9 cellular contexts compared by ENCODE assay signal in the genomic region with DNA sequence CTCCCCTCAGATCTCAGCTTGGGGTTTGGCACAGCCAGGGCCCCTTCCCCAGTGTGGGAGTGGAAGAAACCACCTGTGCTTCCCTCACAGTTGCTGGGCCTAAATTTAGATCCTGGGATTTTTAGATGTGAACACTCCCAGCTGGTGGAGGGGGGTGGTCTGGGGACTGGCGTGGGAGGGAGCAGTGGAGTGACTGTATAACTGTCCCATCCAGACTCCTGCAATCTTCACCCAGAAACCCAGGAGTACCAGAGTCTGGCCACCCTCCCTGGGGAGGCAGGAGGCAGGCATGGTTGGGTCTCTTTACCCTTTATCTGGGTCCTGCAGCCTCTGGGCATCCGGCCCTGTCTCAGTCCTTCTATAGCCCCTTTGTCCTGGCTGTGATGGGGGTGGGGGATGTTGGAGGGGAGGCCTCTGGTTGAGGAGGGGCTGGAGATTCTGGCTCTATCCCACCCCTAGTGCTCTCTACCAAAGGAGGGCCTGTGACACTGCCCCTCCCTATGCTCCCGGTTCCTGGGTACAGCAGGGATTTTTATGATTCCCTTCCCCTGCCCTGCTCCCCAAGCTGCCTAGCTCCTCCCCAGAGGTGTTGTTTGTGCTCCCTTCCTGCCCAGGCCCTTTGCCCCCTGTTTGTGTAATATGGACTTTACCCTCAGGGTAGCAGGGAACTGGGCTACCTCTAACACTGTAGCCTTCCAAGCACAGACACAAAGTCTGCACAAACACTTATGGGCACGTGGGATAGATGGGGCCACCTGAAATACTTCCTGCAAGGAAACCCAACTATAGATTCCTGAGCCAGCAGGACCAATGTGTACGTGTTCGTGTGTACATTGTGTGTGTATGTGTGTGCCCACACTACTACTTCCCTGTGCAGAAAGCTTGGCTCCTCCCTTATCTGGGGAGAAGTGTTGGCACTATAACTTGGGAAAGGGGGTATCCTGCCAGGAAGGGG. TPM values are rescaled to one million over a fixed set of nuclear protein-coding genes. Genes with fewer than 3 reads are reported as not detected.
DNase-seq lines count a peak whose midpoint lies in the region; ATAC-seq and TF ChIP-seq lines count a peak whose summit lies in the region.
"Had no signal": no experiment of that assay in that cellular context is flagged by ENCODE, and none has a peak within 500 bp of the region (broad histone marks: within the 10 kb centered on the region; RNA-seq: fewer than 3 reads in every experiment).

No MANE protein-coding gene starts in this region.

- peak; percentile 27 for DNase-seq in GM23338 (ENCODE audit: low spot score)
- peak; percentile 95 for DNase-seq in left lobe of liver (ENCODE audit: low spot score)
- DNase-seq in sigmoid colon, result peak; percentile 56
- DNase-seq in NCI-H1105 (lab: John Stamatoyannopoulos, UW), result no peak
- no peak for DNase-seq in NCI-H446 (lab: John Stamatoyannopoulos, UW)
- DNase-seq in NCI-H345 treated with DMSO at 0.1 percent for 48 hours (lab: John Stamatoyannopoulos, UW; ENCODE audit: unreplicated experiment), result no peak

- H3K4me1 ChIP-seq in GM23338 (ENCODE audit: insufficient read depth) (peaks cover 22% of the 10 kb centered on the region), sigmoid colon (peaks cover 0 to 22% (median 18%) of the 10 kb centered on the region in 4 donors)

- TF ChIP-seq POLR2A in sigmoid colon (IDR thresholded peaks at IDR 0.05), result peak in 1 of 2 donors; percentile 51

- H4K20me1 ChIP-seq in GM23338 (replicated peaks; ENCODE audit: insufficient read depth), result peaks cover 21% of the 10 kb centered on the region

- peaks cover 30% of the 10 kb centered on the region for H3K79me2 ChIP-seq in GM23338 (replicated peaks; ENCODE audit: insufficient read depth)

- no peaks in the 10 kb centered on the region for H3K27me3 ChIP-seq in GM23338 (ENCODE audit: insufficient read depth)
- H3K27me3 ChIP-seq in sigmoid colon, result peaks cover 0 to 14% (median 3%) of the 10 kb centered on the region in 3 donors

- peak overlapping the region; percentile 84 for H3K4me3 ChIP-seq in GM23338
- peak overlapping the region; percentile 37 to 58 (median 46) for H3K4me3 ChIP-seq in sigmoid colon

- H3K9me3 ChIP-seq in sigmoid colon, result no peaks in the 10 kb centered on the region
- H3K9me3 ChIP-seq: neutrophil had no signal

- intact Hi-C loops in sigmoid colon (cut with DNase I), result loop anchor here (5.0 kb wide), 1 partner anchor 34 kb away; no protein-coding TSS in a partner anchor

- H3K4me3 Mint-ChIP-seq in GM23338, result peak overlapping the region; percentile 90
- H3K4me3 Mint-ChIP-seq in brain, result peak overlapping the region in 4 of 5 experiments; percentile 79 to 88 (median 86)

- no peaks in the 10 kb centered on the region for H3K9me2 ChIP-seq in GM23338 (ENCODE audit: insufficient read depth)

- TF ChIP-seq EP300 in sigmoid colon (IDR thresholded peaks at IDR 0.05), result no peak

- H3K27ac Mint-ChIP-seq in GM23338 (no peak overlapping the region; the same call in 1 of the 2 replicates), brain (peak overlapping the region in 3 of 5 experiments; percentile 73 to 93 (median 88))

- H3K36me3 Mint-ChIP-seq in GM23338 (ENCODE audit: low read depth) (peaks cover 36% of the 10 kb centered on the region), brain (no peaks in the 10 kb centered on the region)

- peak overlapping the region; percentile 93 for H3K4me2 ChIP-seq in GM23338

- H3F3A ChIP-seq in GM23338 (replicated peaks; ENCODE audit: low read depth), result 0 out of 2 replicates have a peak, but pooled peaks cover 14% of the 10 kb centered on the region

- TF ChIP-seq CTCF in GM23338 (conservative IDR thresholded peaks at IDR 0.05; ENCODE audit: low read depth in 2 of 2) (no peak), brain (conservative IDR thresholded peaks at IDR 0.05) (no peak), sigmoid colon (IDR thresholded peaks at IDR 0.05) (no peak)

- H2AFZ ChIP-seq in GM23338, result no peak overlapping the region

- 10 to 59% methylated on average over 6 of the region's 6 CpGs for WGBS in sigmoid colon, 2 donors

- H3K27me3 Mint-ChIP-seq in GM23338 (ENCODE audit: insufficient read depth, low read depth, poor library complexity), result peaks cover 8% of the 10 kb centered on the region
- H3K27me3 Mint-ChIP-seq in brain, result peaks cover 74% of the 10 kb centered on the region

- H3K4me1 Mint-ChIP-seq in GM23338 (peaks cover 38% of the 10 kb centered on the region), brain (peaks cover 13% of the 10 kb centered on the region)

- peaks cover 2% of the 10 kb centered on the region; the same call in 1 of the 3 replicates for H3K9me3 Mint-ChIP-seq in GM23338
- peaks cover 0 to 5% (median 0%) of the 10 kb centered on the region in 5 experiments for H3K9me3 Mint-ChIP-seq in brain

- no peak for ATAC-seq in GM23338
- peak; percentile 51 for ATAC-seq in left lobe of liver
- no peak for ATAC-seq in HG02973 (IDR thresholded peaks at IDR 0.05; ENCODE audit: unreplicated experiment)

- H3K36me3 ChIP-seq in GM23338 (ENCODE audit: insufficient read depth), result 0 out of 2 replicates have a peak, but pooled peaks cover 11% of the 10 kb centered on the region
- H3K36me3 ChIP-seq in sigmoid colon, result no peaks in the 10 kb centered on the region
- H3K36me3 ChIP-seq: neutrophil had no signal

- peak overlapping the region; percentile 98; the same call in 1 of the 2 replicates for H3K27ac ChIP-seq in GM23338 (ENCODE audit: low read depth)
- H3K27ac ChIP-seq in sigmoid colon, result peak overlapping the region in 2 of 4 donors; percentile 75 to 76
- H3K27ac ChIP-seq: neutrophil had no signal

RNA-seq across cellular contexts. Expression of a gene that starts 1.7 kb away (rescaled TPM):
- total RNA-seq in GM23338 (2014; rRNA removed; shearing (Covaris generic)), result 44.4 and 54.4 TPM in 2 replicates
- polyA plus RNA-seq in GM23338 (2016; fragmentation: Nextera tagmentation; extraction: Ambion mirVana), result 21.0 and 23.3 TPM in 2 replicates
- 23.5 TPM for polyA plus RNA-seq in brain (ENCODE audit: insufficient read depth, low read depth, low replicate concordance)
- total RNA-seq in left lobe of liver, result 93.2 TPM
- total RNA-seq in sigmoid colon, result 10 to 100 TPM; 10.2 to 21.4 (median 19.0) TPM
- 10 to 100 TPM; 31.8 to 69.8 (median 37.0) TPM for polyA plus RNA-seq in sigmoid colon

RNA-seq across cellular contexts. Expression of a gene that starts 22.7 kb away (rescaled TPM):
- 231 and 237 TPM in 2 replicates for total RNA-seq in GM23338 (2014; rRNA removed; shearing (Covaris generic))
- polyA plus RNA-seq in GM23338 (2016; fragmentation: Nextera tagmentation; extraction: Ambion mirVana) (349 and 373 TPM in 2 replicates), brain (ENCODE audit: insufficient read depth, low read depth, low replicate concordance) (169 TPM), sigmoid colon (100 to 1,000 TPM in 1 of 3 donors, 10 to 100 TPM in 2; 68.4 to 136 (median 73.9) TPM)
- total RNA-seq in left lobe of liver (32.3 TPM), sigmoid colon (100 to 1,000 TPM in 3 of 4 donors, 10 to 100 TPM in 1; 52.9 to 157 (median 110) TPM)

RNA-seq across cellular contexts. Expression of a gene that starts 34.8 kb away (rescaled TPM):
- 1,633 and 2,039 TPM in 2 replicates for total RNA-seq in GM23338 (2014; rRNA removed; shearing (Covaris generic))
- polyA plus RNA-seq in GM23338 (2016; fragmentation: Nextera tagmentation; extraction: Ambion mirVana) (3,858 and 3,875 TPM in 2 replicates), brain (ENCODE audit: insufficient read depth, low read depth, low replicate concordance) (3,587 TPM), sigmoid colon (1,000 to 10,000 TPM; 6,021 to 9,845 (median 6,338) TPM)
- total RNA-seq in left lobe of liver (1,359 TPM), sigmoid colon (1,000 to 10,000 TPM; 1,926 to 5,407 (median 3,655) TPM)

RNA-seq across cellular contexts. Expression of a gene that starts 36.4 kb away (rescaled TPM):
- total RNA-seq in GM23338 (2014; rRNA removed; shearing (Covaris generic)), result 4.2 and 5.4 TPM in 2 replicates
- polyA plus RNA-seq in GM23338 (2016; fragmentation: Nextera tagmentation; extraction: Ambion mirVana) (2.2 and 2.7 TPM in 2 replicates), brain (ENCODE audit: insufficient read depth, low read depth, low replicate concordance) (4.0 TPM), sigmoid colon (1 to 10 TPM; 1.2 to 3.8 (median 1.4) TPM)
- total RNA-seq in left lobe of liver (4.6 TPM), sigmoid colon (1 to 10 TPM; 3.9 to 6.9 (median 4.8) TPM)

RNA-seq across cellular contexts. Expression of a gene that starts 40.0 kb away (rescaled TPM):
- 321 and 655 TPM in 2 replicates for total RNA-seq in GM23338 (2014; rRNA removed; shearing (Covaris generic))
- 772 and 774 TPM in 2 replicates for polyA plus RNA-seq in GM23338 (2016; fragmentation: Nextera tagmentation; extraction: Ambion mirVana)
- 755 TPM for polyA plus RNA-seq in brain (ENCODE audit: insufficient read depth, low read depth, low replicate concordance)
- 31.2 TPM for total RNA-seq in left lobe of liver
- 1,000 to 10,000 TPM in 2 of 4 donors, 100 to 1,000 TPM in 2; 130 to 3,746 (median 1,580) TPM for total RNA-seq in sigmoid colon
- 1,000 to 10,000 TPM; 1,901 to 2,147 (median 2,067) TPM for polyA plus RNA-seq in sigmoid colon

Comparison
In these comparisons a context has a peak if more than half of its experiments do, and no peak if none do; other contexts are left out.
1. DNase-seq: peak in GM23338 (single experiment), left lobe of liver (single experiment) and sigmoid colon (single experiment); none in NCI-H1105 (single experiment), NCI-H446 (0 of 2) and NCI-H345 treated with DMSO at 0.1 percent for 48 hours (single experiment).